Comparison of ENCODE assay signal across 32 cellular contexts in genomic region chr2:176202491-176202890, GRCh38. TPM values are rescaled to one million over a fixed set of nuclear protein-coding genes. Genes with fewer than 3 reads are reported as not detected.
"Had no signal": no experiment of that assay in that cellular context is flagged by ENCODE, and none has a peak within 500 bp of the region (broad histone marks: within the 10 kb centered on the region; RNA-seq: fewer than 3 reads in every experiment).

No MANE protein-coding gene starts in this region.

- H3K4me3 ChIP-seq: ascending aorta, breast epithelium, colonic mucosa had no signal

- FAIRE-seq: TTC549 had no signal

- H3K27ac ChIP-seq: ascending aorta, brain microvascular endothelial cell, breast epithelium, colonic mucosa, VCaP had no signal

- ATAC-seq: activated CD8-positive, alpha-beta memory T cell treated with anti-CD3 and anti-CD28 coated beads, Interleukin-2, amount 10 ng/mL, durations not matched to agents 7 days and 5 days; activated CD8-positive, alpha-beta T cell treated with anti-CD3 and anti-CD28 coated beads, Interleukin-2, amount 10 ng/mL, durations not matched to agents 7 days and 5 days; activated naive CD8-positive, alpha-beta T cell treated with anti-CD3 and anti-CD28 coated beads, Interleukin-2, amount 50 U/mL, for 24 hours had no signal

- H3K4me1 ChIP-seq: ascending aorta, breast epithelium, colonic mucosa had no signal

- H3K36me3 ChIP-seq: ascending aorta, brain microvascular endothelial cell, breast epithelium, colonic mucosa had no signal

- DNase-seq: activated B cell treated with CpG ODN at 0.5 μM for 24 hours; activated CD4-positive, alpha-beta memory T cell treated with anti-CD3 and anti-CD28 coated beads, Interleukin-2, amount 10 ng/mL, durations not matched to agents 7 days and 5 days; activated CD4-positive, alpha-beta T cell treated with anti-CD3 and anti-CD28 coated beads for 4 hours; activated CD4-positive, alpha-beta T cell treated with anti-CD3 and anti-CD28 coated beads, Interleukin-2, amount 10 ng/mL, durations not matched to agents 7 days and 5 days; activated CD4-positive, alpha-beta T cell treated with anti-CD3 and anti-CD28 coated beads, Interleukin-2, amount 50 U/mL, for 48 hours; activated CD4-positive, CD25-positive, alpha-beta regulatory T cell treated with anti-CD3 and anti-CD28 coated beads, Interleukin-2, amount 50 U/mL, for 72 hours; activated CD8-positive, alpha-beta memory T cell treated with anti-CD3 and anti-CD28 coated beads for 24 hours; activated CD8-positive, alpha-beta memory T cell treated with anti-CD3 and anti-CD28 coated beads, Interleukin-2, amount 10 ng/mL, durations not matched to agents 7 days and 5 days; activated CD8-positive, alpha-beta memory T cell treated with anti-CD3 and anti-CD28 coated beads, Interleukin-2, amount 50 U/mL, for 48 hours; activated CD8-positive, alpha-beta T cell treated with anti-CD3 and anti-CD28 coated beads, Interleukin-2, amount 10 ng/mL, durations not matched to agents 7 days and 5 days; activated effector memory CD4-positive, alpha-beta T cell treated with Interleukin-2 at 50 U/mL for 16 hours; activated gamma-delta T cell; activated naive CD4-positive, alpha-beta T cell treated with anti-CD3 and anti-CD28 coated beads, Interleukin-2, amount 10 ng/mL, durations not matched to agents 7 days and 5 days; activated naive CD4-positive, alpha-beta T cell treated with Interleukin-2 at 50 U/mL for 16 hours; activated naive CD8-positive, alpha-beta T cell treated with anti-CD3 and anti-CD28 coated beads, Interleukin-2, amount 10 ng/mL, durations not matched to agents 7 days and 5 days; activated naive CD8-positive, alpha-beta T cell treated with anti-CD3 and anti-CD28 coated beads, Interleukin-2, amount 50 U/mL, for 24 hours; activated T-cell treated with anti-CD3 and anti-CD28 coated beads, Interleukin-2, amount 50 U/mL, for 24 hours; activated T-cell treated with anti-CD3 and anti-CD28 coated beads, Interleukin-2, amount 50 U/mL, for 48 hours; amygdala; anterior cingulate cortex; brain microvascular endothelial cell; central memory CD4-positive, alpha-beta T cell; cerebellar nuclear complex; colonic mucosa; T-helper 2 cell; T-helper 9 cell had no signal

- H3K9me3 ChIP-seq: ascending aorta, breast epithelium, colonic mucosa had no signal

- H3K27me3 ChIP-seq: ascending aorta, brain microvascular endothelial cell, colonic mucosa had no signal

RNA-seq across cellular contexts. Expression of gene HOXD1, which starts 14.0 kb away (rescaled TPM):
- total RNA-seq: activated B cell treated with CpG ODN at 0.5 μM for 24 hours; activated CD4-positive, alpha-beta memory T cell treated with anti-CD3 and anti-CD28 coated beads, Interleukin-2, amount 10 ng/mL, durations not matched to agents 7 days and 5 days; activated CD4-positive, alpha-beta T cell treated with anti-CD3 and anti-CD28 coated beads, Interleukin-2, amount 10 ng/mL, durations not matched to agents 7 days and 5 days; activated CD8-positive, alpha-beta memory T cell treated with anti-CD3 and anti-CD28 coated beads, Interleukin-2, amount 10 ng/mL, durations not matched to agents 7 days and 5 days; activated CD8-positive, alpha-beta T cell treated with anti-CD3 and anti-CD28 coated beads, Interleukin-2, amount 10 ng/mL, durations not matched to agents 7 days and 5 days; activated naive CD8-positive, alpha-beta T cell treated with anti-CD3 and anti-CD28 coated beads, Interleukin-2, amount 10 ng/mL, durations not matched to agents 7 days and 5 days; activated T-helper 2 cell treated with anti-CD3 and anti-CD28 coated beads, Interferon-gamma antibody, Interleukin-2, Interleukin-4, amounts not matched to agents 10 μg/mL and 5 μg/mL and 100 μg/mL, durations not matched to agents 14 hours and 24 hours and 36 hours; chondrocyte had no signal

RNA-seq across cellular contexts. Expression of gene HOXD3, which starts 45.4 kb away (rescaled TPM):
- total RNA-seq: activated B cell treated with CpG ODN at 0.5 μM for 24 hours; activated CD4-positive, alpha-beta memory T cell treated with anti-CD3 and anti-CD28 coated beads, Interleukin-2, amount 10 ng/mL, durations not matched to agents 7 days and 5 days; activated CD4-positive, alpha-beta T cell treated with anti-CD3 and anti-CD28 coated beads, Interleukin-2, amount 10 ng/mL, durations not matched to agents 7 days and 5 days; activated CD8-positive, alpha-beta memory T cell treated with anti-CD3 and anti-CD28 coated beads, Interleukin-2, amount 10 ng/mL, durations not matched to agents 7 days and 5 days; activated CD8-positive, alpha-beta T cell treated with anti-CD3 and anti-CD28 coated beads, Interleukin-2, amount 10 ng/mL, durations not matched to agents 7 days and 5 days; activated naive CD8-positive, alpha-beta T cell treated with anti-CD3 and anti-CD28 coated beads, Interleukin-2, amount 10 ng/mL, durations not matched to agents 7 days and 5 days; activated T-helper 2 cell treated with anti-CD3 and anti-CD28 coated beads, Interferon-gamma antibody, Interleukin-2, Interleukin-4, amounts not matched to agents 10 μg/mL and 5 μg/mL and 100 μg/mL, durations not matched to agents 14 hours and 24 hours and 36 hours; chondrocyte had no signal

RNA-seq across cellular contexts. Expression of gene HOXD4, which starts 51.1 kb away (rescaled TPM):
- total RNA-seq: activated B cell treated with CpG ODN at 0.5 μM for 24 hours; activated CD4-positive, alpha-beta memory T cell treated with anti-CD3 and anti-CD28 coated beads, Interleukin-2, amount 10 ng/mL, durations not matched to agents 7 days and 5 days; activated CD4-positive, alpha-beta T cell treated with anti-CD3 and anti-CD28 coated beads, Interleukin-2, amount 10 ng/mL, durations not matched to agents 7 days and 5 days; activated CD8-positive, alpha-beta memory T cell treated with anti-CD3 and anti-CD28 coated beads, Interleukin-2, amount 10 ng/mL, durations not matched to agents 7 days and 5 days; activated CD8-positive, alpha-beta T cell treated with anti-CD3 and anti-CD28 coated beads, Interleukin-2, amount 10 ng/mL, durations not matched to agents 7 days and 5 days; activated naive CD8-positive, alpha-beta T cell treated with anti-CD3 and anti-CD28 coated beads, Interleukin-2, amount 10 ng/mL, durations not matched to agents 7 days and 5 days; activated T-helper 2 cell treated with anti-CD3 and anti-CD28 coated beads, Interferon-gamma antibody, Interleukin-2, Interleukin-4, amounts not matched to agents 10 μg/mL and 5 μg/mL and 100 μg/mL, durations not matched to agents 14 hours and 24 hours and 36 hours; chondrocyte had no signal
